Comparison of ENCODE assay signal across 8 cellular contexts in the genomic region with DNA sequence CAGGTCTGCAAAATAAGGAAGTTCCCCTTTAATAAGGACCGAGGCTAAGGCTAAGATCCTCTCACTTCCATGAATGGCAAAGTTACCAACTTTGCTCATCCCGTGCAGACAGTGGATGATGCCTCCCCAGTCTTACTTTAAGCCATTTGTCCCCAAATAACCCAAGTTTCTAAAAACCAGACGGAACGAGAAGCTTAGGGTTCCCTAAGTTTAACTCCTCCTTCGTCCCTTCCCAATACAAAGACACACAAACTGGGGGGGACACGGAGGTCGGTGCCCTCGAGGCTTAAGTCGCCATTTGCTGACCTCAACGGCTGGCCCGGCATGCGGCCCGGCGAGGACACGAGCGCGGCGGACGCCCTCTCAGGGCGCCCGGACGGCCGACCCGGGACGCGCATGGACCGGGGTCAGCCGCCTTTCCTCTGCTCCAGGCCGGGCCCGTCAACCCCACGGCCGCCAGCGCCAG. TPM values are rescaled to one million over a fixed set of nuclear protein-coding genes. Genes with fewer than 3 reads are reported as not detected.
DNase-seq lines count a peak whose midpoint lies in the region; ATAC-seq and TF ChIP-seq lines count a peak whose summit lies in the region.

No MANE protein-coding gene starts in this region.

- WGBS in upper lobe of left lung, 2 donors = 0% methylated on average over 4 to 15 of the region's 33 CpGs

- H2AFZ ChIP-seq in HCT116 (ENCODE audit: low read depth, low read length, poor library complexity, severe bottlenecking) = no peak overlapping the region

- H3K27ac ChIP-seq in HCT116 (ENCODE audit: low read depth, low read length) = peak overlapping the region; percentile 80
- H3K27ac ChIP-seq in WERI-Rb-1 = peak overlapping the region; percentile 88
- peak overlapping the region; percentile 87 to 98 (median 94) for H3K27ac ChIP-seq in upper lobe of left lung

- H3K4me2 ChIP-seq in HCT116 (ENCODE audit: low read length) = peak overlapping the region; percentile 78

- no peak for TF ChIP-seq RAD21 in HCT116 (IDR thresholded peaks at IDR 0.05; ENCODE audit: low read depth)

- H3K9me2 ChIP-seq in HCT116 (ENCODE audit: insufficient read depth) = no peaks in the 10 kb centered on the region

- peak; percentile 53 for ATAC-seq in HCT116
- peak in 1 of 2 donors; percentile 35 for ATAC-seq in upper lobe of left lung (ENCODE audit: low FRiP score in 2 of 2)

- peak; percentile 27 to 63 for DNase-seq in SHP77 (lab: John Stamatoyannopoulos, UW)
- DNase-seq in SHP77 treated with DMSO at 0.1 percent for 48 hours (lab: John Stamatoyannopoulos, UW) = no peak
- no peak for DNase-seq in HCT116 (ENCODE audit: low read depth, low spot score)
- DNase-seq in LHCN-M2 (ENCODE audit: low read depth) = peak; percentile 56
- peak; percentile 38 for DNase-seq in WERI-Rb-1
- peak; percentile 57 for DNase-seq in epithelial cell of esophagus (ENCODE audit: low read depth)
- DNase-seq in midbrain (lab: John Stamatoyannopoulos, UW) = peak; percentile 59
- peak in 1 of 2 donors; percentile 31 for DNase-seq in upper lobe of left lung

- H3K9ac ChIP-seq in HCT116 (ENCODE audit: low read length) = peak overlapping the region; percentile 73

- peaks cover 0 to 22% of the 10 kb centered on the region in 2 experiments; a peak in 2 of 4 replicates for H3K4me1 ChIP-seq in HCT116 (ENCODE audit: control insufficient read depth in 1 of 2, insufficient read depth in 2 of 2, low read length in 2 of 2)
- peaks cover 21 to 41% (median 27%) of the 10 kb centered on the region in 4 donors for H3K4me1 ChIP-seq in upper lobe of left lung

- H4K20me1 ChIP-seq in HCT116 (ENCODE audit: insufficient read depth) = peaks cover 10% of the 10 kb centered on the region

- no peaks in the 10 kb centered on the region for H3K9me3 ChIP-seq in HCT116 (ENCODE audit: control insufficient read depth in 1 of 2, insufficient read depth in 1 of 2, low read depth in 1 of 2, low read length in 2 of 2)
- H3K9me3 ChIP-seq in WERI-Rb-1 (ENCODE audit: severe bottlenecking) = no peaks in the 10 kb centered on the region
- H3K9me3 ChIP-seq in upper lobe of left lung = no peaks in the 10 kb centered on the region

- intact Hi-C loops in HCT116 (cut with micrococcal nuclease) = no loop called here

- H3K4me3 ChIP-seq in HCT116 (replicated peaks in 1 of 2; ENCODE audit: low read depth in 1 of 2, low read length in 2 of 2) (peak overlapping the region; percentile 56 to 66), WERI-Rb-1 (ENCODE audit: low read depth, low read length) (peak overlapping the region; percentile 85), epithelial cell of esophagus (ENCODE audit: low read length) (peak overlapping the region; percentile 81), upper lobe of left lung (peak overlapping the region; percentile 63 to 79 (median 78))

- TF ChIP-seq POLR2A in HCT116 (IDR thresholded peaks at IDR 0.05; ENCODE audit: borderline replicate concordance, extremely low read depth, insufficient read depth, insufficient read length) = no peak
- no peak for TF ChIP-seq POLR2A in upper lobe of left lung (IDR thresholded peaks at IDR 0.05)

- no TSS peak for BruUV-seq in HCT116 (replicated peaks; lab: Mats Ljungman, UMichigan)

- H3K27me3 ChIP-seq in HCT116 (ENCODE audit: insufficient read depth, low read length) (no peaks in the 10 kb centered on the region), WERI-Rb-1 (ENCODE audit: insufficient read depth, low read depth, severe bottlenecking) (no peaks in the 10 kb centered on the region), upper lobe of left lung (no peaks in the 10 kb centered on the region)

- H3K36me3 ChIP-seq in HCT116 (ENCODE audit: control insufficient read depth in 1 of 2, insufficient read depth in 2 of 2, low read length in 2 of 2) = no peaks in the 10 kb centered on the region
- H3K36me3 ChIP-seq in WERI-Rb-1 = peaks cover 4% of the 10 kb centered on the region
- H3K36me3 ChIP-seq in upper lobe of left lung = no peaks in the 10 kb centered on the region

- TF ChIP-seq EP300 in upper lobe of left lung (IDR thresholded peaks at IDR 0.05) = no peak

- no peak for TF ChIP-seq CTCF in HCT116 (IDR thresholded peaks at IDR 0.05 in 2 of 3, conservative IDR thresholded peaks at IDR 0.05 in 1 of 3; ENCODE audit: borderline replicate concordance in 1 of 3, insufficient read depth in 1 of 3, low read depth in 2 of 3, low read length in 2 of 3)
- TF ChIP-seq CTCF in WERI-Rb-1 (IDR thresholded peaks at IDR 0.05; ENCODE audit: low read depth, low read length) = no peak
- TF ChIP-seq CTCF in epithelial cell of esophagus (IDR thresholded peaks at IDR 0.05; ENCODE audit: insufficient read depth, low read depth, low read length, missing control alignments) = no peak
- TF ChIP-seq CTCF in upper lobe of left lung (IDR thresholded peaks at IDR 0.05) = no peak

- RAD21 ChIA-PET in HCT116 (lab: Charles Lee; ENCODE audit: low non-redundant PET in 1 of 2, low total read pairs in 2 of 2, uncharacterized antibody in 2 of 2, unreplicated experiment in 2 of 2) = no interaction called here

- POLR2A ChIA-PET in HCT116 (lab: Charles Lee) = interaction anchor here (1.7 kb wide), 1 partner anchor 79 kb away, joined by 4 read pairs; a partner anchor contains a TSS

- CTCF ChIA-PET in HCT116 (lab: Charles Lee) = no interaction called here

- peaks cover 52% of the 10 kb centered on the region for H3K79me2 ChIP-seq in HCT116 (ENCODE audit: insufficient read depth, low read length)

TF ChIP-seq in HCT116, 20 proteins besides CTCF, POLR2A, EP300 and RAD21:
- TF ChIP-seq CBX3 (IDR thresholded peaks at IDR 0.05; ENCODE audit: low read depth) = no peak; the same call in 1 of the 2 replicates
- TF ChIP-seq, protein P1, sequence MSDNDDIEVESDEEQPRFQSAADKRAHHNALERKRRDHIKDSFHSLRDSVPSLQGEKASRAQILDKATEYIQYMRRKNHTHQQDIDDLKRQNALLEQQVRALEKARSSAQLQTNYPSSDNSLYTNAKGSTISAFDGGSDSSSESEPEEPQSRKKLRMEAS (IDR thresholded peaks at IDR 0.05) = peak; percentile 81; the same call in 1 of the 2 replicates

RNA-seq across cellular contexts. Expression of a gene that starts 0.5 kb away (rescaled TPM):
- total RNA-seq in HCT116 (2021; ENCODE audit: unreplicated experiment) = 9.1 TPM
- polyA plus RNA-seq in HCT116 (2012) = 2.7 and 3.2 TPM in 2 replicates
- 11.0 and 12.2 TPM in 2 replicates for total RNA-seq in LHCN-M2 (2014; rRNA removed)
- polyA plus RNA-seq in LHCN-M2 (2012) = 2.9 TPM
- total RNA-seq in upper lobe of left lung = 10 to 100 TPM in 1 of 6 donors, 1 to 10 TPM in 5; 2.2 to 12.5 (median 7.6) TPM

Comparison
In these comparisons a context has a peak if more than half of its experiments do, and no peak if none do; other contexts are left out.
1. DNase-seq: peak in SHP77 (2 of 2), LHCN-M2 (single experiment), WERI-Rb-1 (single experiment), epithelial cell of esophagus (single experiment) and midbrain (single experiment); none in SHP77 treated with DMSO at 0.1 percent for 48 hours (single experiment) and HCT116 (single experiment).
2. Peak in every context shown above with its lines, with median percentiles within 50 percentile points of each other: H3K27ac ChIP-seq and H3K4me3 ChIP-seq.